15 cellular contexts compared by ENCODE assay signal in genomic region chr15:48373855-48374421, GRCh38. TPM values are rescaled to one million over a fixed set of nuclear protein-coding genes. Genes with fewer than 3 reads are reported as not detected.
A peak's percentile ranks its signal among the peaks of the same experiment; 100 is the strongest.
DNase-seq lines count a peak whose midpoint lies in the region; ATAC-seq, FAIRE-seq and TF ChIP-seq lines count a peak whose summit lies in the region.
"Had no signal": no experiment of that assay in that cellular context is flagged by ENCODE, and none has a peak within 500 bp of the region (broad histone marks: within the 10 kb centered on the region; RNA-seq: fewer than 3 reads in every experiment).

No MANE protein-coding gene starts in this region.

- H3K9ac ChIP-seq in kidney (ENCODE audit: low read length in 2 of 2), result no peak overlapping the region

- H3K27me3 ChIP-seq in right atrium auricular region, result no peaks in the 10 kb centered on the region
- H3K27me3 ChIP-seq: pancreas, testis had no signal

- no peaks in the 10 kb centered on the region for H3K36me3 ChIP-seq in right atrium auricular region
- no peaks in the 10 kb centered on the region for H3K36me3 ChIP-seq in kidney (ENCODE audit: control insufficient read depth in 1 of 2, insufficient read depth in 2 of 2, low read length in 2 of 2)
- H3K36me3 ChIP-seq: pancreas had no signal

- FAIRE-seq in kidney (lab: Jason Lieb, UNC), result no peak
- FAIRE-seq: islet of Langerhans, pancreas had no signal

- H3K4me3 ChIP-seq in right atrium auricular region, result no peak overlapping the region
- no peak overlapping the region for H3K4me3 ChIP-seq in kidney (ENCODE audit: low read length in 2 of 2)
- H3K4me3 ChIP-seq: pancreas, testis had no signal

- H3K9me3 ChIP-seq in right atrium auricular region, result no peaks in the 10 kb centered on the region
- no peaks in the 10 kb centered on the region for H3K9me3 ChIP-seq in kidney (ENCODE audit: control insufficient read depth in 1 of 2, low read length in 2 of 2)
- H3K9me3 ChIP-seq: pancreas, testis had no signal

- H3K36me3 Mint-ChIP-seq in activated naive CD8-positive, alpha-beta T cell treated with anti-CD3 and anti-CD28 coated beads for 36 hours, result no peaks in the 10 kb centered on the region

- no peak overlapping the region for H3K4me3 Mint-ChIP-seq in activated naive CD8-positive, alpha-beta T cell treated with anti-CD3 and anti-CD28 coated beads for 36 hours
- H3K4me3 Mint-ChIP-seq: B cell had no signal

- H3K27ac ChIP-seq in right atrium auricular region (peak overlapping the region in 1 of 2 donors; percentile 2), kidney (ENCODE audit: low read depth in 2 of 2, low read length in 2 of 2) (no peak overlapping the region)
- H3K27ac ChIP-seq: pancreas, testis had no signal

- ATAC-seq in Right ventricle myocardium inferior (peak; percentile 82), GM21529 (IDR thresholded peaks at IDR 0.05; ENCODE audit: unreplicated experiment) (no peak)

- intact Hi-C loops in Right ventricle myocardium inferior (cut with DNase I), result no loop called here
- intact Hi-C loops in cardiac septum (cut with DNase I), result no loop called here
- intact Hi-C loops in kidney (cut with DNase I), result no loop called here

- no peak for TF ChIP-seq CTCF in right atrium auricular region (IDR thresholded peaks at IDR 0.05)
- no peak for TF ChIP-seq CTCF in kidney (IDR thresholded peaks at IDR 0.05; ENCODE audit: borderline replicate concordance, extremely low read depth, insufficient read depth)

- DNase-seq in Right ventricle myocardium inferior (ENCODE audit: missing footprints), result peak; percentile 56
- no peak for DNase-seq in cardiac septum (ENCODE audit: low spot score)
- DNase-seq in astrocyte of the hippocampus (ENCODE audit: low read depth, low spot score), result peak; percentile 83
- peak; percentile 79 for DNase-seq in right atrium auricular region (ENCODE audit: low spot score)
- no peak for DNase-seq in activated naive CD8-positive, alpha-beta T cell treated with anti-CD3 and anti-CD28 coated beads for 36 hours
- no peak for DNase-seq in mucosa of gallbladder (ENCODE audit: low spot score)
- no peak for DNase-seq in kidney
- DNase-seq: activated effector memory CD4-positive, alpha-beta T cell treated with anti-CD3 and anti-CD28 coated beads, Interleukin-2, amount 50 U/mL, for 16 hours; effector CD4-positive, alpha-beta T cell; NCI-H1694 treated with DMSO at 0.1 percent for 48 hours; pancreas; testis had no signal

- H3K4me1 ChIP-seq in right atrium auricular region, result no peaks in the 10 kb centered on the region
- H3K4me1 ChIP-seq in kidney (ENCODE audit: control insufficient read depth in 1 of 2, insufficient read depth in 1 of 2, low read depth in 1 of 2, low read length in 2 of 2), result no peaks in the 10 kb centered on the region
- H3K4me1 ChIP-seq: pancreas, testis had no signal

- H3K9me3 Mint-ChIP-seq in activated naive CD8-positive, alpha-beta T cell treated with anti-CD3 and anti-CD28 coated beads for 36 hours, result peaks cover 1% of the 10 kb centered on the region

- H3K27me3 Mint-ChIP-seq in activated naive CD8-positive, alpha-beta T cell treated with anti-CD3 and anti-CD28 coated beads for 36 hours, result peaks cover 24% of the 10 kb centered on the region

- H3K27ac Mint-ChIP-seq in activated naive CD8-positive, alpha-beta T cell treated with anti-CD3 and anti-CD28 coated beads for 36 hours, result no peak overlapping the region
- H3K27ac Mint-ChIP-seq: B cell had no signal

- no peaks in the 10 kb centered on the region for H3K4me1 Mint-ChIP-seq in activated naive CD8-positive, alpha-beta T cell treated with anti-CD3 and anti-CD28 coated beads for 36 hours
- H3K4me1 Mint-ChIP-seq: B cell had no signal

RNA-seq across cellular contexts. Expression of gene DUT, which starts 42.7 kb away (rescaled TPM):
- total RNA-seq in Right ventricle myocardium inferior (86.5 TPM), cardiac septum (66.9 TPM), right atrium auricular region (100 to 1,000 TPM in 1 of 2 donors, 10 to 100 TPM in 1; 64.5 to 109 TPM), mucosa of gallbladder (95.0 TPM), kidney (85.6 TPM)
- 100 to 1,000 TPM; 564 to 574 TPM for total RNA-seq in activated naive CD8-positive, alpha-beta T cell treated with anti-CD3 and anti-CD28 coated beads for 36 hours
- polyA plus RNA-seq in kidney (ENCODE audit: insufficient read depth, low read depth, low replicate concordance), result 95.5 TPM

Comparison
In these comparisons a context has a peak if more than half of its experiments do, and no peak if none do; other contexts are left out.
1. DNase-seq: peak in Right ventricle myocardium inferior (single experiment), astrocyte of the hippocampus (single experiment) and right atrium auricular region (single experiment); none in cardiac septum (single experiment), activated naive CD8-positive, alpha-beta T cell treated with anti-CD3 and anti-CD28 coated beads for 36 hours (single experiment), mucosa of gallbladder (single experiment) and kidney (single experiment).